ENCODE assay signal across 30 cellular contexts in the genomic region with DNA sequence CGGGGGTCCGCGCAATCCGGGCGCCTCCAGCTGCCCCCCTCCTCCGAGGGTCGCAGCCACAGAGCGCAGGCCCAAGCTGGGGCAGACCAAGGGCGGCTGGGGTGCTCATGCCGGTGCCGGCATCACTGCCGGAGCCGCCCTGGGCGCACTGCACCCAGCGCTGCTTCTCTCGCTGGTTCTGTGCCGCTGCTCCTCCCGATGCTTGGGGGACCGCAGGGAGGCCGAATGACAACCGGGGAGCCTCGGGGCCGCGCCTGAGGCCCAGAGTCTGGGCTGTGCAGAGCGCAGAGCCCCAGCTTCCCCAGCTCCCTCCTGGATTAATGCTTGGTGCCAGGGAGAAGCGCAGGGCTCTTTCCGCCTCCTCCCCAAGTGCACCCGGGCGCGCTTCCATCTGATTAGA. TPM values are rescaled to one million over a fixed set of nuclear protein-coding genes. Genes with fewer than 3 reads are reported as not detected.
DNase-seq lines count a peak whose midpoint lies in the region; ATAC-seq and TF ChIP-seq lines count a peak whose summit lies in the region.
"Had no signal": no experiment of that assay in that cellular context is flagged by ENCODE, and none has a peak within 500 bp of the region (broad histone marks: within the 10 kb centered on the region; RNA-seq: fewer than 3 reads in every experiment).

No MANE protein-coding gene starts in this region.

- no peaks in the 10 kb centered on the region for H3K4me1 ChIP-seq in SK-N-SH (ENCODE audit: control insufficient read depth in 1 of 2, insufficient read depth in 2 of 2, low read depth in 1 of 2, low read length in 1 of 2)
- peaks cover 4% of the 10 kb centered on the region; the same call in 1 of the 2 replicates for H3K4me1 ChIP-seq in iPS-20b (ENCODE audit: insufficient read depth, low read length)
- H3K4me1 ChIP-seq: A549 had no signal

- H3K27me3 Mint-ChIP-seq in type B pancreatic cell, result peaks cover 90% of the 10 kb centered on the region

- no peak for TF ChIP-seq EP300 in SK-N-SH (IDR thresholded peaks at IDR 0.05; ENCODE audit: borderline replicate concordance in 1 of 2, low read depth in 1 of 2, low read length in 1 of 2)

- peak; percentile 42 for DNase-seq in SK-N-SH
- DNase-seq in type B pancreatic cell (ENCODE audit: extremely low spot score, unreplicated experiment), result no peak
- no peak for DNase-seq in NCI-H1930 (lab: John Stamatoyannopoulos, UW)
- DNase-seq in NCI-H345 (lab: John Stamatoyannopoulos, UW), result no peak
- no peak for DNase-seq in SHP77 treated with DMSO at 0.1 percent for 48 hours (lab: John Stamatoyannopoulos, UW)
- DNase-seq: activated CD4-positive, alpha-beta T cell treated with anti-CD3 and anti-CD28 coated beads, Interleukin-2, amount 50 U/mL, for 4 hours; activated CD8-positive, alpha-beta memory T cell treated with anti-CD3 and anti-CD28 coated beads, Interleukin-2, amount 50 U/mL, for 4 hours; activated effector memory CD4-positive, alpha-beta T cell treated with Interleukin-2 at 50 U/mL for 16 hours; activated naive CD8-positive, alpha-beta T cell treated with anti-CD3 and anti-CD28 coated beads for 36 hours; CD8-positive, alpha-beta memory T cell; GDM1; GOT3; heart left ventricle; immature natural killer cell; mesenchymal stem cell; NCI-H2171; NCI-H524 treated with DMSO at 0.1 percent for 48 hours; RPMI8226; small intestine; stimulated activated CD4-positive, alpha-beta T cell treated with anti-CD3 and anti-CD28 coated beads, Interleukin-1b, Interleukin-23, amount 100 ng/mL, for 48 hours had no signal

- CTCF ChIA-PET in SK-N-SH (lab: Yijun Ruan, JAX), result interaction anchor here (2.3 kb wide), 1 partner anchor 15 kb away, joined by 13 read pairs; no protein-coding TSS in a partner anchor

- H4K20me1 ChIP-seq in SK-N-SH (ENCODE audit: insufficient read depth), result no peaks in the 10 kb centered on the region

- no peak overlapping the region for H3K4me2 ChIP-seq in SK-N-SH
- H3K4me2 ChIP-seq: A549 had no signal

- H3K27me3 ChIP-seq in SK-N-SH (ENCODE audit: insufficient read depth), result peaks cover 25% of the 10 kb centered on the region; the same call in 1 of the 2 replicates
- H3K27me3 ChIP-seq in iPS-20b (ENCODE audit: insufficient read depth, low read length), result peaks cover 100% of the 10 kb centered on the region

- TF ChIP-seq CTCF in SK-N-SH (IDR thresholded peaks at IDR 0.05), result no peak
- no peak for TF ChIP-seq CTCF in type B pancreatic cell (conservative IDR thresholded peaks at IDR 0.05)

- H2AFZ ChIP-seq in SK-N-SH (ENCODE audit: low read depth), result no peak overlapping the region

- no peaks in the 10 kb centered on the region for H3K9me3 Mint-ChIP-seq in type B pancreatic cell
- H3K9me3 Mint-ChIP-seq: activated naive CD8-positive, alpha-beta T cell treated with anti-CD3 and anti-CD28 coated beads for 36 hours; CD8-positive, alpha-beta memory T cell had no signal

- H3K27ac ChIP-seq in SK-N-SH (ENCODE audit: low read depth in 2 of 2, low read length in 1 of 2), result no peak overlapping the region
- H3K27ac ChIP-seq in angular gyrus (ENCODE audit: low read depth, low read length), result peak overlapping the region; percentile 34
- no peak overlapping the region for H3K27ac ChIP-seq in iPS-20b (ENCODE audit: low read length)
- H3K27ac ChIP-seq: A549, heart left ventricle, HL-60, neutrophil had no signal

- H3K4me1 Mint-ChIP-seq in type B pancreatic cell (ENCODE audit: unreplicated experiment), result no peaks in the 10 kb centered on the region
- H3K4me1 Mint-ChIP-seq: immature natural killer cell had no signal

- no peaks in the 10 kb centered on the region for H3F3A ChIP-seq in SK-N-SH (replicated peaks; ENCODE audit: insufficient read depth)

- H3K9me3 ChIP-seq in SK-N-SH (no peaks in the 10 kb centered on the region), iPS-20b (ENCODE audit: insufficient read depth, low read depth, low read length) (no peaks in the 10 kb centered on the region)
- H3K9me3 ChIP-seq: A549, heart left ventricle, neutrophil had no signal

- WGBS in SK-N-SH (ENCODE audit: low lambda C conversion rate), result 7% methylated on average over 4 of the region's 30 CpGs

- H3K9me2 ChIP-seq in SK-N-SH, result no peaks in the 10 kb centered on the region

- H3K4me3 ChIP-seq in SK-N-SH (ENCODE audit: low read depth in 2 of 2, low read length in 1 of 2) (no peak overlapping the region), iPS-20b (ENCODE audit: low read length) (peak overlapping the region; percentile 55; the same call in 1 of the 2 replicates)
- H3K4me3 ChIP-seq: A549 had no signal

- H3K9ac ChIP-seq in SK-N-SH, result no peak overlapping the region
- no peak overlapping the region for H3K9ac ChIP-seq in iPS-20b (ENCODE audit: low read depth, low read length)

- no peaks in the 10 kb centered on the region for H3K79me2 ChIP-seq in SK-N-SH (ENCODE audit: insufficient read depth)

- H3K36me3 ChIP-seq in SK-N-SH (replicated peaks in 1 of 2; ENCODE audit: control insufficient read depth in 1 of 2, insufficient read depth in 2 of 2, low read length in 1 of 2), result no peaks in the 10 kb centered on the region
- no peaks in the 10 kb centered on the region for H3K36me3 ChIP-seq in iPS-20b (ENCODE audit: insufficient read depth, low read depth, low read length)
- H3K36me3 ChIP-seq: heart left ventricle, neutrophil had no signal

- TF ChIP-seq RAD21 in SK-N-SH (IDR thresholded peaks at IDR 0.05; ENCODE audit: low read length), result no peak

- no peaks in the 10 kb centered on the region for H3K36me3 Mint-ChIP-seq in type B pancreatic cell
- H3K36me3 Mint-ChIP-seq: activated naive CD8-positive, alpha-beta T cell treated with anti-CD3 and anti-CD28 coated beads for 36 hours; CD8-positive, alpha-beta memory T cell; immature natural killer cell had no signal

- ATAC-seq in SK-N-SH treated with all-trans-retinoic acid at 6 μM for 48 hours, result no peak
- ATAC-seq: A549, heart left ventricle had no signal

- no peak overlapping the region for H3K27ac Mint-ChIP-seq in type B pancreatic cell
- H3K27ac Mint-ChIP-seq: activated naive CD8-positive, alpha-beta T cell treated with anti-CD3 and anti-CD28 coated beads for 36 hours; CD8-positive, alpha-beta memory T cell; immature natural killer cell had no signal

- H3K4me3 Mint-ChIP-seq in type B pancreatic cell, result peak overlapping the region; percentile 19
- H3K4me3 Mint-ChIP-seq: activated naive CD8-positive, alpha-beta T cell treated with anti-CD3 and anti-CD28 coated beads for 36 hours; CD8-positive, alpha-beta memory T cell had no signal

- POLR2A ChIA-PET in SK-N-SH (lab: Yijun Ruan, JAX), result no interaction called here

TF ChIP-seq in SK-N-SH, 30 proteins besides CTCF, POLR2A, EP300 and RAD21 (continues in another document):
- TF ChIP-seq GABPA (IDR thresholded peaks at IDR 0.05; ENCODE audit: low read depth), result no peak
- TF ChIP-seq FOXJ3 (CRISPR knock-in tag; IDR thresholded peaks at IDR 0.05), result no peak
- TF ChIP-seq FOSL2 (IDR thresholded peaks at IDR 0.05; ENCODE audit: borderline replicate concordance, low read depth), result no peak
- TF ChIP-seq SIN3A (IDR thresholded peaks at IDR 0.05; ENCODE audit: borderline replicate concordance, low read depth, low read length), result no peak
- TF ChIP-seq, protein P1, sequence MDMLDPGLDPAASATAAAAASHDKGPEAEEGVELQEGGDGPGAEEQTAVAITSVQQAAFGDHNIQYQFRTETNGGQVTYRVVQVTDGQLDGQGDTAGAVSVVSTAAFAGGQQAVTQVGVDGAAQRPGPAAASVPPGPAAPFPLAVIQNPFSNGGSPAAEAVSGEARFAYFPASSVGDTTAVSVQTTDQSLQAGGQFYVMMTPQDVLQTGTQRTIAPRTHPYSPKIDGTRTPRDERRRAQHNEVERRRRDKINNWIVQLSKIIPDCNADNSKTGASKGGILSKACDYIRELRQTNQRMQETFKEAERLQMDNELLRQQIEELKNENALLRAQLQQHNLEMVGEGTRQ (IDR thresholded peaks at IDR 0.05; ENCODE audit: borderline replicate concordance, low read depth, low read length), result no peak
- no peak for TF ChIP-seq POLR2AphosphoS5 (IDR thresholded peaks at IDR 0.05; ENCODE audit: low read depth, low read length)
- TF ChIP-seq TCF12 (IDR thresholded peaks at IDR 0.05), result no peak
- no peak for TF ChIP-seq FOXM1 (IDR thresholded peaks at IDR 0.05; ENCODE audit: low read depth)
- no peak for TF ChIP-seq EZH2phosphoT487 (IDR thresholded peaks at IDR 0.05; ENCODE audit: borderline replicate concordance, low read depth)
- TF ChIP-seq YY1 (IDR thresholded peaks at IDR 0.05; ENCODE audit: low read depth), result no peak
- TF ChIP-seq RCOR1 (IDR thresholded peaks at IDR 0.05; ENCODE audit: low read length), result no peak

TF ChIP-seq in SK-N-SH treated with all-trans-retinoic acid at 6 μM for 48 hours, 23 proteins besides CTCF, POLR2A, EP300 and RAD21 (continues in another document):
- TF ChIP-seq, protein P2, sequence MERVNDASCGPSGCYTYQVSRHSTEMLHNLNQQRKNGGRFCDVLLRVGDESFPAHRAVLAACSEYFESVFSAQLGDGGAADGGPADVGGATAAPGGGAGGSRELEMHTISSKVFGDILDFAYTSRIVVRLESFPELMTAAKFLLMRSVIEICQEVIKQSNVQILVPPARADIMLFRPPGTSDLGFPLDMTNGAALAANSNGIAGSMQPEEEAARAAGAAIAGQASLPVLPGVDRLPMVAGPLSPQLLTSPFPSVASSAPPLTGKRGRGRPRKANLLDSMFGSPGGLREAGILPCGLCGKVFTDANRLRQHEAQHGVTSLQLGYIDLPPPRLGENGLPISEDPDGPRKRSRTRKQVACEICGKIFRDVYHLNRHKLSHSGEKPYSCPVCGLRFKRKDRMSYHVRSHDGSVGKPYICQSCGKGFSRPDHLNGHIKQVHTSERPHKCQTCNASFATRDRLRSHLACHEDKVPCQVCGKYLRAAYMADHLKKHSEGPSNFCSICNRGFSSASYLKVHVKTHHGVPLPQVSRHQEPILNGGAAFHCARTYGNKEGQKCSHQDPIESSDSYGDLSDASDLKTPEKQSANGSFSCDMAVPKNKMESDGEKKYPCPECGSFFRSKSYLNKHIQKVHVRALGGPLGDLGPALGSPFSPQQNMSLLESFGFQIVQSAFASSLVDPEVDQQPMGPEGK (CRISPR knock-in tag; IDR thresholded peaks at IDR 0.05; ENCODE audit: borderline replicate concordance), result no peak
- TF ChIP-seq TCF4 (CRISPR knock-in tag; IDR thresholded peaks at IDR 0.05; ENCODE audit: borderline replicate concordance) (no peak), SNAI2 (CRISPR knock-in tag; IDR thresholded peaks at IDR 0.05) (no peak), ZFP30 (CRISPR knock-in tag; IDR thresholded peaks at IDR 0.05) (no peak), ZNF70 (CRISPR knock-in tag; IDR thresholded peaks at IDR 0.05) (no peak), RARB (CRISPR knock-in tag; IDR thresholded peaks at IDR 0.05) (no peak), ZNF565 (CRISPR knock-in tag; conservative IDR thresholded peaks at IDR 0.05; ENCODE audit: low read depth) (no peak), OSR1 (CRISPR knock-in tag; IDR thresholded peaks at IDR 0.05) (no peak), ARNTL (CRISPR knock-in tag; IDR thresholded peaks at IDR 0.05; ENCODE audit: borderline replicate concordance, low read depth) (no peak)

RNA-seq across cellular contexts. Expression of a gene that starts 19.7 kb away (rescaled TPM):
- polyA plus RNA-seq in SK-N-SH (2012; rRNA removed), result not detected in 2 replicates
- polyA plus RNA-seq in SK-N-SH (2012; cell fraction: cytosol; rRNA removed), result not detected in 2 replicates
- polyA plus RNA-seq in SK-N-SH (2012; cell fraction: nucleus; rRNA removed), result not detected in 2 replicates
- total RNA-seq in type B pancreatic cell (ENCODE audit: low replicate concordance), result 0.51 and 1.4 TPM in 2 replicates
- total RNA-seq: activated naive CD8-positive, alpha-beta T cell treated with anti-CD3 and anti-CD28 coated beads for 36 hours; astrocyte; CD8-positive, alpha-beta memory T cell; dermis microvascular lymphatic vessel endothelial cell; heart left ventricle; T-helper 2 cell treated with Interferon-gamma antibody and Interleukin-4, amounts not matched to agents 100 ng/mL and 5 ng/mL, for 36 hours; ureter had no signal
- polyA plus RNA-seq: A549; CD8-positive, alpha-beta memory T cell; heart left ventricle; immature natural killer cell; small intestine had no signal
